In the genomic region with DNA sequence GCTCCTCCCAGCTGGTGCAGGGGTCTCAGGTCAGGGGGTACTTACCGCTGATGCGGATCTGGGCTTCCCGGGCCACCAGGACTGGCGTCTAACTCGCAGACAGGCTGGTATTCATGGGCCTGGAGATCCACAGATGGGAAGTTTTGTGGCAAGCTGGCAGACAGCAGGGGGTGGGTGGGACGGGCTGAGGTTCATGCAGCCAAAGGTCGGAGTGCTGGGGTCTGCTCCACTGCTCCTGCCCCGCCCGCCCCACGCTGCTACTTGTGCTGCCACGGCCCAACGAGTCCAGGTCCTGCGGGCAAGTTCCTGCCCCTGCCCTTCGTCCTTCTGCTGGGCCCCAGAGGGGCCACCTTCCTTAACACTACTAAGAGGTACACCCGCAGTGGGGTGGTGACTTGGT, we compare ENCODE assay signal across 1 cellular context.
TF ChIP-seq lines count a peak whose summit lies in the region.

No MANE protein-coding gene starts in this region.

TF ChIP-seq in GM12878, 131 proteins besides CTCF, POLR2A, EP300 and RAD21:
- TF ChIP-seq, protein P1, sequence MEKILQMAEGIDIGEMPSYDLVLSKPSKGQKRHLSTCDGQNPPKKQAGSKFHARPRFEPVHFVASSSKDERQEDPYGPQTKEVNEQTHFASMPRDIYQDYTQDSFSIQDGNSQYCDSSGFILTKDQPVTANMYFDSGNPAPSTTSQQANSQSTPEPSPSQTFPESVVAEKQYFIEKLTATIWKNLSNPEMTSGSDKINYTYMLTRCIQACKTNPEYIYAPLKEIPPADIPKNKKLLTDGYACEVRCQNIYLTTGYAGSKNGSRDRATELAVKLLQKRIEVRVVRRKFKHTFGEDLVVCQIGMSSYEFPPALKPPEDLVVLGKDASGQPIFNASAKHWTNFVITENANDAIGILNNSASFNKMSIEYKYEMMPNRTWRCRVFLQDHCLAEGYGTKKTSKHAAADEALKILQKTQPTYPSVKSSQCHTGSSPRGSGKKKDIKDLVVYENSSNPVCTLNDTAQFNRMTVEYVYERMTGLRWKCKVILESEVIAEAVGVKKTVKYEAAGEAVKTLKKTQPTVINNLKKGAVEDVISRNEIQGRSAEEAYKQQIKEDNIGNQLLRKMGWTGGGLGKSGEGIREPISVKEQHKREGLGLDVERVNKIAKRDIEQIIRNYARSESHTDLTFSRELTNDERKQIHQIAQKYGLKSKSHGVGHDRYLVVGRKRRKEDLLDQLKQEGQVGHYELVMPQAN (conservative IDR thresholded peaks at IDR 0.05), result no peak
- no peak for TF ChIP-seq ZZZ3 (IDR thresholded peaks at IDR 0.05; ENCODE audit: control insufficient read depth, insufficient read length, low read depth)
- TF ChIP-seq RBBP5 (conservative IDR thresholded peaks at IDR 0.05), result no peak
- TF ChIP-seq DPF2 (IDR thresholded peaks at IDR 0.05), result no peak
- no peak for TF ChIP-seq ZSCAN29 (IDR thresholded peaks at IDR 0.05)
- TF ChIP-seq ZNF622 (IDR thresholded peaks at IDR 0.05), result no peak
- no peak for TF ChIP-seq ETV6 (conservative IDR thresholded peaks at IDR 0.05 in 1 of 2, IDR thresholded peaks at IDR 0.05 in 1 of 2; ENCODE audit: borderline replicate concordance in 1 of 2, low read depth in 1 of 2)
TF ChIP-seq in GM12878: peak in this region for 0.
